1 cellular context compared by ENCODE assay signal in the genomic region with DNA sequence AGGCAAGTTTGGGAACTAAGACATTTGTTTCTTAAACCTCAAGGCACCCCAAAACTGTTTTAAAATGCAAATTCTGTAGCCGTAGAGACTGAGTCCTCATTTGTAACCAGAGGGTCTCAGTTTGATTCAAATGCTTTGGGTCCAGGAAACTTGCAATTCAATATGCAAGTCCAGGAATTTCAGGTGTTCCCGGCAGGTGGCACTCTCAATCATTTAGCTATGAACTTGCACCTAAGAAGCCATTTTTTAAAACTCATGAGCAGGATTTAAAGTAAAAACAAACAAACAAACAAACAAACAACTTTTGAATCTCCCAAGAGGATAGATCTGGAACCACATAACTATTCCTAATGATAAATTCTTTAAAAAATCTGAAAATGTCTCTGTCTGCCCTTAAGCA.
TF ChIP-seq lines count a peak whose summit lies in the region.

No MANE protein-coding gene starts in this region.

TF ChIP-seq in liver, 16 proteins besides CTCF, POLR2A, EP300 and RAD21 (continued from another document):
- TF ChIP-seq NR2F2 (IDR thresholded peaks at IDR 0.05) (no peak), YY1 (IDR thresholded peaks at IDR 0.05) (no peak)
- TF ChIP-seq, protein P1, sequence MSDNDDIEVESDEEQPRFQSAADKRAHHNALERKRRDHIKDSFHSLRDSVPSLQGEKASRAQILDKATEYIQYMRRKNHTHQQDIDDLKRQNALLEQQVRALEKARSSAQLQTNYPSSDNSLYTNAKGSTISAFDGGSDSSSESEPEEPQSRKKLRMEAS (IDR thresholded peaks at IDR 0.05): no peak
- TF ChIP-seq, protein P2, sequence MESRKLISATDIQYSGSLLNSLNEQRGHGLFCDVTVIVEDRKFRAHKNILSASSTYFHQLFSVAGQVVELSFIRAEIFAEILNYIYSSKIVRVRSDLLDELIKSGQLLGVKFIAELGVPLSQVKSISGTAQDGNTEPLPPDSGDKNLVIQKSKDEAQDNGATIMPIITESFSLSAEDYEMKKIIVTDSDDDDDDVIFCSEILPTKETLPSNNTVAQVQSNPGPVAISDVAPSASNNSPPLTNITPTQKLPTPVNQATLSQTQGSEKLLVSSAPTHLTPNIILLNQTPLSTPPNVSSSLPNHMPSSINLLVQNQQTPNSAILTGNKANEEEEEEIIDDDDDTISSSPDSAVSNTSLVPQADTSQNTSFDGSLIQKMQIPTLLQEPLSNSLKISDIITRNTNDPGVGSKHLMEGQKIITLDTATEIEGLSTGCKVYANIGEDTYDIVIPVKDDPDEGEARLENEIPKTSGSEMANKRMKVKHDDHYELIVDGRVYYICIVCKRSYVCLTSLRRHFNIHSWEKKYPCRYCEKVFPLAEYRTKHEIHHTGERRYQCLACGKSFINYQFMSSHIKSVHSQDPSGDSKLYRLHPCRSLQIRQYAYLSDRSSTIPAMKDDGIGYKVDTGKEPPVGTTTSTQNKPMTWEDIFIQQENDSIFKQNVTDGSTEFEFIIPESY (IDR thresholded peaks at IDR 0.05): no peak
TF ChIP-seq in liver: peak in this region for 0.
